Comparison of ENCODE assay signal across 8 cellular contexts in genomic region chr14:20681348-20682126, GRCh38. TPM values are rescaled to one million over a fixed set of nuclear protein-coding genes. Genes with fewer than 3 reads are reported as not detected.
DNase-seq lines count a peak whose midpoint lies in the region; ATAC-seq, FAIRE-seq and TF ChIP-seq lines count a peak whose summit lies in the region.

No MANE protein-coding gene starts in this region.

- peaks cover 3% of the 10 kb centered on the region for H3K27me3 Mint-ChIP-seq in activated CD8-positive, alpha-beta T cell treated with anti-CD3 and anti-CD28 coated beads, Interleukin-2, amount 10 ng/mL, durations not matched to agents 7 days and 5 days (ENCODE audit: low read depth)
- no peaks in the 10 kb centered on the region for H3K27me3 Mint-ChIP-seq in memory B cell

- no peak overlapping the region for H2BK12ac ChIP-seq in H1 (ENCODE audit: low read depth, low read length)

- H4K91ac ChIP-seq in H1 (replicated peaks; ENCODE audit: insufficient read length, low read length) = peak overlapping the region; percentile 14

- POLR2A ChIA-PET in activated CD8-positive, alpha-beta T cell treated with anti-CD3 and anti-CD28 coated beads, Interleukin-2, amount 10 ng/mL, durations not matched to agents 7 days and 5 days (lab: Charles Lee) = interaction anchor here (1.0 to 3.6 kb wide), 8 partner anchors 13 to 338 kb away, joined by 3 to 21 read pairs (median 5); partner anchors contain the start of genes PARP2, PNP and TEP1
- POLR2A ChIA-PET in H1 (lab: Charles Lee; ENCODE audit: partially characterized antibody) = interaction anchor here (0.9 to 3.2 kb wide), 13 partner anchors 13 to 349 kb away, joined by 3 to 17 read pairs (median 6); partner anchors contain the start of genes APEX1 and OSGEP

- no peaks in the 10 kb centered on the region for H3K79me2 ChIP-seq in H1 (ENCODE audit: control insufficient read depth in 1 of 2, insufficient read depth in 2 of 2, low read length in 2 of 2)

- H3K36me3 ChIP-seq in H1 (ENCODE audit: control insufficient read depth in 2 of 4, insufficient read depth in 4 of 4, low read length in 3 of 4) = no peaks in the 10 kb centered on the region

- peaks cover 14% of the 10 kb centered on the region for H3K4me1 Mint-ChIP-seq in activated CD8-positive, alpha-beta T cell treated with anti-CD3 and anti-CD28 coated beads, Interleukin-2, amount 10 ng/mL, durations not matched to agents 7 days and 5 days (ENCODE audit: low read depth)
- peaks cover 25% of the 10 kb centered on the region for H3K4me1 Mint-ChIP-seq in memory B cell

- ATAC-seq in HG03095 (IDR thresholded peaks at IDR 0.05; ENCODE audit: unreplicated experiment) (peak; percentile 19), memory B cell (ENCODE audit: low read depth) (peak; percentile 26)
- peak; percentile 21 for ATAC-seq in activated CD8-positive, alpha-beta T cell treated with anti-CD3 and anti-CD28 coated beads, Interleukin-2, amount 10 ng/mL, durations not matched to agents 7 days and 5 days

- no peak for TF ChIP-seq RAD21 in H1 (IDR thresholded peaks at IDR 0.05 in 1 of 2, conservative IDR thresholded peaks at IDR 0.05 in 1 of 2; ENCODE audit: low read depth in 2 of 2, low read length in 2 of 2)

- peak overlapping the region; percentile 60 to 79 for H3K4me2 ChIP-seq in H1 (ENCODE audit: insufficient read depth in 1 of 2, low read depth in 2 of 2, low read length in 2 of 2)

- no peak overlapping the region for H3K27ac Mint-ChIP-seq in activated CD8-positive, alpha-beta T cell treated with anti-CD3 and anti-CD28 coated beads, Interleukin-2, amount 10 ng/mL, durations not matched to agents 7 days and 5 days
- H3K27ac Mint-ChIP-seq in memory B cell = no peak overlapping the region

- 0 out of 2 replicates have a peak overlapping the region, but pooled peaks have one; percentile 72 for H3K18ac ChIP-seq in H1 (ENCODE audit: extremely low read depth, low read length)

- peak overlapping the region; percentile 8 to 84 (median 74) for H3K9ac ChIP-seq in H1 (replicated peaks in 1 of 4; ENCODE audit: extremely low read depth in 1 of 4, low read depth in 3 of 4, low read length in 3 of 4)

- no peak overlapping the region for H4K8ac ChIP-seq in H1 (ENCODE audit: extremely low read depth, insufficient read depth, low read length)

- H3K4me1 ChIP-seq in H1 (replicated peaks in 1 of 4; ENCODE audit: control insufficient read depth in 3 of 4, insufficient read depth in 4 of 4, low read length in 3 of 4) = peaks cover 0 to 6% (median 4%) of the 10 kb centered on the region in 4 experiments; a peak in 5 of 7 replicates

- H3K23ac ChIP-seq in H1 (ENCODE audit: insufficient read length) = no peak overlapping the region

- H3K4me3 ChIP-seq in GM12865 (ENCODE audit: low read depth, low read length) (peak overlapping the region; percentile 78), H1 (ENCODE audit: extremely low read depth in 1 of 4, insufficient read depth in 2 of 4, low read depth in 3 of 4, low read length in 4 of 4) (peak overlapping the region; percentile 67 to 99 (median 98))

- H3K27me3 ChIP-seq in H1 (replicated peaks in 1 of 4; ENCODE audit: control insufficient read depth in 3 of 4, extremely low read depth in 1 of 4, insufficient read depth in 3 of 4, low read length in 3 of 4) = no peaks in the 10 kb centered on the region

- no peak overlapping the region for H3K14ac ChIP-seq in H1 (ENCODE audit: insufficient read length)

- no peak overlapping the region for H3K4ac ChIP-seq in H1 (replicated peaks; ENCODE audit: insufficient read length, low read depth, low read length)

- no peak for TF ChIP-seq EP300 in H1 (IDR thresholded peaks at IDR 0.05; ENCODE audit: borderline replicate concordance in 1 of 2, low read depth in 2 of 2, low read length in 2 of 2)

- no peak overlapping the region for H2AK5ac ChIP-seq in H1 (ENCODE audit: low read depth, low read length)

- H2BK120ac ChIP-seq in H1 (replicated peaks; ENCODE audit: low read depth, low read length) = no peak overlapping the region

- H3K4me3 Mint-ChIP-seq in activated CD8-positive, alpha-beta T cell treated with anti-CD3 and anti-CD28 coated beads, Interleukin-2, amount 10 ng/mL, durations not matched to agents 7 days and 5 days = no peak overlapping the region
- H3K4me3 Mint-ChIP-seq in memory B cell = no peak overlapping the region

- no peaks in the 10 kb centered on the region for H3K79me1 ChIP-seq in H1 (ENCODE audit: low read depth, low read length)

- no peaks in the 10 kb centered on the region for H3K36me3 Mint-ChIP-seq in activated CD8-positive, alpha-beta T cell treated with anti-CD3 and anti-CD28 coated beads, Interleukin-2, amount 10 ng/mL, durations not matched to agents 7 days and 5 days (ENCODE audit: low read depth)
- H3K36me3 Mint-ChIP-seq in memory B cell = no peaks in the 10 kb centered on the region

- H4K20me1 ChIP-seq in H1 (replicated peaks in 1 of 2; ENCODE audit: control insufficient read depth in 1 of 2, insufficient read depth in 2 of 2, low read length in 2 of 2) = no peaks in the 10 kb centered on the region

- H2AFZ ChIP-seq in H1 (ENCODE audit: low read length) = peak overlapping the region; percentile 97

- CTCF ChIA-PET in activated CD8-positive, alpha-beta T cell treated with anti-CD3 and anti-CD28 coated beads, Interleukin-2, amount 10 ng/mL, durations not matched to agents 7 days and 5 days (lab: Charles Lee) = interaction anchor here (0.7 to 9.1 kb wide), 22 partner anchors 10 to 422 kb away, joined by 3 to 189 read pairs (median 6); partner anchors contain the start of genes CCNB1IP1 and TTC5
- CTCF ChIA-PET in H1 (lab: Charles Lee; ENCODE audit: partially characterized antibody) = interaction anchor here (0.8 to 16.7 kb wide), 16 partner anchors 10 to 411 kb away, joined by 3 to 282 read pairs (median 6); partner anchors contain the start of genes PARP2 and RNASE1

- FAIRE-seq in H1 (lab: Jason Lieb, UNC) = peak; percentile 91

- peak overlapping the region; percentile 5 for H3K56ac ChIP-seq in H1 (replicated peaks; ENCODE audit: insufficient read length, low read depth, low read length)

- peak overlapping the region; percentile 31 for H4K5ac ChIP-seq in H1 (ENCODE audit: insufficient read length, low read depth, low read length)

- H2BK15ac ChIP-seq in H1 (ENCODE audit: low read length) = peak overlapping the region; percentile 62; the same call in 1 of the 2 replicates

- WGBS in H1 (ENCODE audit: extremely low coverage in 1 of 2, insufficient coverage in 1 of 2, insufficient read length in 1 of 2, insufficient replicate concordance in 2 of 2, low coverage in 1 of 2, low lambda C conversion rate in 2 of 2, missing lambda C conversion rate in 1 of 2), 2 experiments = 2% methylated on average over 25 of the region's 25 CpGs; no CpG with 5 or more reads in 1 of the 2 experiments

- H3K23me2 ChIP-seq in H1 (ENCODE audit: low read depth, low read length) = peaks cover 27% of the 10 kb centered on the region

- peak; percentile 91 for DNase-seq in GM12865 (ENCODE audit: low read depth)
- peak; percentile 53 for DNase-seq in NCI-H82 treated with DMSO at 0.1 percent for 48 hours (lab: John Stamatoyannopoulos, UW; ENCODE audit: unreplicated experiment)
- peak; percentile 92 for DNase-seq in activated CD8-positive, alpha-beta T cell treated with anti-CD3 and anti-CD28 coated beads, Interleukin-2, amount 10 ng/mL, durations not matched to agents 7 days and 5 days
- DNase-seq in H1 (ENCODE audit: low read depth in 1 of 2, low spot score in 2 of 2) = peak in 1 of 2 experiments; percentile 97
- peak; percentile 87 for DNase-seq in memory B cell (ENCODE audit: low spot score in 2 of 2)
- peak; percentile 69 to 83 (median 83) for DNase-seq in stimulated activated CD4-positive, alpha-beta T cell treated with anti-CD3 and anti-CD28 coated beads, TNF-alpha, amount 100 ng/mL, for 48 hours (ENCODE audit: low read depth in 3 of 3)
- DNase-seq in HPDE6-E6E7 (ENCODE audit: extremely low spot score) = no peak

- H3K27ac ChIP-seq in H1 (ENCODE audit: low read depth, low read length) = peak overlapping the region; percentile 62; the same call in 1 of the 2 replicates

- TF ChIP-seq CTCF in GM12865 (IDR thresholded peaks at IDR 0.05; ENCODE audit: insufficient read depth, low read depth, low read length, missing control alignments) = no peak
- no peak for TF ChIP-seq CTCF in H1 (IDR thresholded peaks at IDR 0.05; ENCODE audit: control extremely low read depth in 1 of 3, insufficient read depth in 1 of 3, low read depth in 1 of 3, low read length in 3 of 3)

- H2BK20ac ChIP-seq in H1 (ENCODE audit: low read length) = no peak overlapping the region

- TF ChIP-seq POLR2A in H1 (IDR thresholded peaks at IDR 0.05; ENCODE audit: control extremely low read depth in 1 of 2, low read depth in 2 of 2, low read length in 2 of 2) = 0 out of 3 replicates have a peak, but pooled peaks of 1 of the 2 experiments have one; percentile 29

- no peak overlapping the region; the same call in 1 of the 2 replicates for H2BK5ac ChIP-seq in H1 (ENCODE audit: low read depth, low read length)

- no peaks in the 10 kb centered on the region for H3K9me3 ChIP-seq in H1 (ENCODE audit: insufficient read depth in 2 of 2, low read depth in 1 of 2, low read length in 1 of 2)

- no peaks in the 10 kb centered on the region for H3K9me3 Mint-ChIP-seq in activated CD8-positive, alpha-beta T cell treated with anti-CD3 and anti-CD28 coated beads, Interleukin-2, amount 10 ng/mL, durations not matched to agents 7 days and 5 days (ENCODE audit: insufficient read depth)
- H3K9me3 Mint-ChIP-seq in memory B cell = no peaks in the 10 kb centered on the region

RNA-seq across cellular contexts. Expression of gene RNASE4, which starts 2.8 kb away (rescaled TPM):
- total RNA-seq in activated CD8-positive, alpha-beta T cell treated with anti-CD3 and anti-CD28 coated beads, Interleukin-2, amount 10 ng/mL, durations not matched to agents 7 days and 5 days = 1 to 10 TPM in 1 of 2 experiments, under 1 TPM in 1; 0.63 to 1.6 TPM
- 0.38 and 0.61 TPM in 2 replicates for total RNA-seq in H1 (2021; fragmentation: NEBNext Ultra II Directional; extraction: Animal tissue kit (Norgen Biotek cat#: 25700))
- 3.5 and 3.7 TPM in 2 replicates for polyA plus RNA-seq in H1 (2011; rRNA removed)
- polyA plus RNA-seq in H1 (2011; cell fraction: cytosol; rRNA removed) = 3.5 TPM
- polyA plus RNA-seq in H1 (2011; cell fraction: nucleus; rRNA removed) = 3.5 TPM
- 2.1 to 3.1 TPM (median 2.3 TPM) in 4 replicates for polyA plus RNA-seq in H1 (2012, experiment 1 of 2)
- 0.46 TPM for polyA plus RNA-seq in H1 (2012, experiment 2 of 2)
- 2.4 TPM for polyA plus RNA-seq in H1 (2013, experiment 1 of 2)
- 2.6 TPM for polyA plus RNA-seq in H1 (2013, experiment 2 of 2)
- polyA minus RNA-seq in H1 (2011; rRNA and poly(A)+ RNA removed) = 5.9 and 7.7 TPM in 2 replicates
- polyA minus RNA-seq in H1 (2011; cell fraction: cytosol; rRNA and poly(A)+ RNA removed) = 3.3 TPM
- 1.00 TPM for polyA minus RNA-seq in H1 (2011; cell fraction: nucleus; rRNA and poly(A)+ RNA removed)

RNA-seq across cellular contexts. Expression of gene ANG, which starts 7.0 kb away (rescaled TPM):
- total RNA-seq in activated CD8-positive, alpha-beta T cell treated with anti-CD3 and anti-CD28 coated beads, Interleukin-2, amount 10 ng/mL, durations not matched to agents 7 days and 5 days = 1 to 10 TPM; 1.1 to 1.4 TPM
- total RNA-seq in H1 (2021; fragmentation: NEBNext Ultra II Directional; extraction: Animal tissue kit (Norgen Biotek cat#: 25700)) = 2.2 and 4.3 TPM in 2 replicates
- 4.4 and 4.6 TPM in 2 replicates for polyA plus RNA-seq in H1 (2011; rRNA removed)
- 4.7 TPM for polyA plus RNA-seq in H1 (2011; cell fraction: cytosol; rRNA removed)
- polyA plus RNA-seq in H1 (2011; cell fraction: nucleus; rRNA removed) = 3.4 TPM
- polyA plus RNA-seq in H1 (2012, experiment 1 of 2) = 4.9 to 6.1 TPM (median 5.8 TPM) in 4 replicates
- 13.5 TPM for polyA plus RNA-seq in H1 (2012, experiment 2 of 2)
- polyA plus RNA-seq in H1 (2013, experiment 1 of 2) = 7.0 TPM
- polyA plus RNA-seq in H1 (2013, experiment 2 of 2) = 8.2 TPM
- 5.2 and 5.8 TPM in 2 replicates for polyA minus RNA-seq in H1 (2011; rRNA and poly(A)+ RNA removed)
- polyA minus RNA-seq in H1 (2011; cell fraction: cytosol; rRNA and poly(A)+ RNA removed) = 2.6 TPM
- 1.3 TPM for polyA minus RNA-seq in H1 (2011; cell fraction: nucleus; rRNA and poly(A)+ RNA removed)

RNA-seq across cellular contexts. Expression of gene OR6S1, which starts 40.0 kb away (rescaled TPM):
- total RNA-seq in activated CD8-positive, alpha-beta T cell treated with anti-CD3 and anti-CD28 coated beads, Interleukin-2, amount 10 ng/mL, durations not matched to agents 7 days and 5 days = not detected
- not detected in 2 replicates for total RNA-seq in H1 (2021; fragmentation: NEBNext Ultra II Directional; extraction: Animal tissue kit (Norgen Biotek cat#: 25700))
- not detected in 2 replicates for polyA plus RNA-seq in H1 (2011; rRNA removed)
- polyA plus RNA-seq in H1 (2011; cell fraction: cytosol; rRNA removed) = not detected
- polyA plus RNA-seq in H1 (2011; cell fraction: nucleus; rRNA removed) = not detected
- polyA plus RNA-seq in H1 (2012, experiment 1 of 2) = not detected in 4 replicates
- polyA plus RNA-seq in H1 (2012, experiment 2 of 2) = not detected
- polyA plus RNA-seq in H1 (2013, experiment 1 of 2) = not detected
- not detected for polyA plus RNA-seq in H1 (2013, experiment 2 of 2)
- polyA minus RNA-seq in H1 (2011; rRNA and poly(A)+ RNA removed) = 0.17 TPM in 1 of 2 replicates, not detected in the other
- not detected for polyA minus RNA-seq in H1 (2011; cell fraction: cytosol; rRNA and poly(A)+ RNA removed)
- polyA minus RNA-seq in H1 (2011; cell fraction: nucleus; rRNA and poly(A)+ RNA removed) = not detected
